17 cellular contexts compared by ENCODE assay signal in the genomic region with DNA sequence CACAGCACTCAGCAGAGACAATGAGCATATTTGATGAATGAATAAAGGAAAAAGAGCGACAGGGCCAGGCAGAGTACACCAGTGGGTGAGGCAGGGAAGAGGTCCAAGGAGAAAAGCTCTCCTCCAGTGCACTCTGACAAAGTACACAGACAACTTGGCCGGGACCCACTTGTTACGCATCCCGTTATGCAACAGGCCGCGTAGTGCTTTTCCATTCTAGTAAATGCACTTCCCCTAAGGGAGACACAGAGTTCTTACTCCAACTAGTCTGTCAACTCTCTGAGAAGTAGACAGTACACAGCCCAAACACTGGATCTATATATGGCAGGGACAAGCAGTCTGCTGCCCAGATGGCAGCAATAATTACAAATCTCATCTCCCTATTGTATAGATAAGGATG. TPM values are rescaled to one million over a fixed set of nuclear protein-coding genes. Genes with fewer than 3 reads are reported as not detected.
DNase-seq lines count a peak whose midpoint lies in the region; ATAC-seq, FAIRE-seq and TF ChIP-seq lines count a peak whose summit lies in the region.
"Had no signal": no experiment of that assay in that cellular context is flagged by ENCODE, and none has a peak within 500 bp of the region (broad histone marks: within the 10 kb centered on the region; RNA-seq: fewer than 3 reads in every experiment).

No MANE protein-coding gene starts in this region.

- CTCF ChIA-PET in HepG2 (lab: Yijun Ruan, JAX; ENCODE audit: low intra/inter-chr PET ratio, low total read pairs), result no interaction called here

- FAIRE-seq in HepG2 (lab: Jason Lieb, UNC), result no peak
- FAIRE-seq: A549 had no signal

- DNase-seq in Ammon's horn (ENCODE audit: low spot score) (peak; percentile 75), esophagus muscularis mucosa (ENCODE audit: extremely low spot score) (peak; percentile 91), HepG2 (ENCODE audit: low spot score) (no peak), gastrocnemius medialis (peak; percentile 55 to 85), SIG-M5 (lab: John Stamatoyannopoulos, UW) (no peak), ureter (ENCODE audit: low spot score) (no peak), Kasumi-1 (lab: John Stamatoyannopoulos, UW) (no peak)
- DNase-seq: glutamatergic neuron, islet precursor cell, MV-4-11, NCI-H2081, NCI-H69, PC-3 had no signal

- TF ChIP-seq CTCF in esophagus muscularis mucosa (IDR thresholded peaks at IDR 0.05), result no peak
- TF ChIP-seq CTCF in HepG2 (CRISPR knock-in tag; IDR thresholded peaks at IDR 0.05), result no peak
- no peak for TF ChIP-seq CTCF in gastrocnemius medialis (IDR thresholded peaks at IDR 0.05 in 4 of 5, conservative IDR thresholded peaks at IDR 0.05 in 1 of 5)

- H3K4me3 ChIP-seq in esophagus muscularis mucosa (no peak overlapping the region), HepG2 (replicated peaks in 1 of 3; ENCODE audit: insufficient read depth in 1 of 3, low read depth in 2 of 3, low read length in 3 of 3) (no peak overlapping the region), gastrocnemius medialis (no peak overlapping the region)
- H3K4me3 ChIP-seq: A549, HAP-1 had no signal

- POLR2A ChIA-PET in HepG2 (lab: Yijun Ruan, JAX), result interaction anchor here (1.5 to 6.9 kb wide), 3 partner anchors 19 to 56 kb away, joined by 4 to 69 read pairs (median 7); a partner anchor contains a TSS

- TF ChIP-seq EP300 in esophagus muscularis mucosa (IDR thresholded peaks at IDR 0.05) (no peak), HepG2 (IDR thresholded peaks at IDR 0.05; ENCODE audit: low read depth in 2 of 2, low read length in 2 of 2) (no peak), HepG2 (CRISPR knock-in tag; IDR thresholded peaks at IDR 0.05; ENCODE audit: borderline replicate concordance) (no peak)

- TF ChIP-seq POLR2A in esophagus muscularis mucosa (IDR thresholded peaks at IDR 0.05; ENCODE audit: low read depth), result no peak
- no peak for TF ChIP-seq POLR2A in HepG2 (IDR thresholded peaks at IDR 0.05; ENCODE audit: insufficient read depth in 1 of 2, low read depth in 2 of 2, low read length in 2 of 2)
- TF ChIP-seq POLR2A in gastrocnemius medialis (IDR thresholded peaks at IDR 0.05), result peak in 1 of 2 donors; percentile 22

- no peak for TF ChIP-seq RAD21 in HepG2 (CRISPR knock-in tag; IDR thresholded peaks at IDR 0.05)

- intact Hi-C loops in esophagus muscularis mucosa (cut with DNase I) (no loop called here), HepG2 (cut with micrococcal nuclease; ENCODE audit: unreplicated experiment) (no loop called here), gastrocnemius medialis (cut with DNase I; ENCODE audit: low total_unique reads) (no loop called here)

- H3K27me3 ChIP-seq in esophagus muscularis mucosa (no peaks in the 10 kb centered on the region), HepG2 (ENCODE audit: control insufficient read depth in 1 of 2, insufficient read depth in 2 of 2, low read length in 2 of 2) (no peaks in the 10 kb centered on the region), gastrocnemius medialis (no peaks in the 10 kb centered on the region)

- no TSS peak for BruUV-seq in HepG2 (replicated peaks; lab: Mats Ljungman, UMichigan)

- H3K4me1 ChIP-seq in esophagus muscularis mucosa (peaks cover 9 to 19% (median 14%) of the 10 kb centered on the region in 4 donors), HepG2 (ENCODE audit: insufficient read depth, low read length) (peaks cover 34% of the 10 kb centered on the region), gastrocnemius medialis (peaks cover 17 to 22% of the 10 kb centered on the region in 2 donors)

- no peaks in the 10 kb centered on the region for H4K20me1 ChIP-seq in HepG2 (ENCODE audit: insufficient read depth, low read length)

- peak overlapping the region; percentile 22 to 56 (median 50) for H3K27ac ChIP-seq in esophagus muscularis mucosa (replicated peaks in 1 of 4)
- H3K27ac ChIP-seq in HepG2 (ENCODE audit: extremely low read length, insufficient read depth, low read length), result no peak overlapping the region
- H3K27ac ChIP-seq in gastrocnemius medialis, result peak overlapping the region; percentile 60 to 78 (median 70)

- H3K9me3 ChIP-seq in esophagus muscularis mucosa (no peaks in the 10 kb centered on the region), HepG2 (ENCODE audit: low read length) (no peaks in the 10 kb centered on the region), gastrocnemius medialis (no peaks in the 10 kb centered on the region)
- H3K9me3 ChIP-seq: A549, HAP-1 had no signal

- H3K36me3 ChIP-seq in esophagus muscularis mucosa (peaks cover 19 to 60% (median 45%) of the 10 kb centered on the region in 4 donors), HepG2 (replicated peaks in 1 of 2; ENCODE audit: control insufficient read depth in 1 of 2, insufficient read depth in 2 of 2, low read length in 2 of 2) (no peaks in the 10 kb centered on the region), gastrocnemius medialis (peaks cover 0 to 6% of the 10 kb centered on the region in 2 donors)

- in situ Hi-C loops in HepG2 (cut with HindIII; ENCODE audit: extremely low pct_ligation_motif_present, low pct_unique_long_range_greater_than_20kb), result no loop called here
- in situ Hi-C loops in gastrocnemius medialis (cut with MboI; ENCODE audit: low sequenced_read_pairs in 4 of 4), result no loop called here

- ATAC-seq in HepG2, result no peak
- ATAC-seq in gastrocnemius medialis, result peak; percentile 69 to 80
- no peak for ATAC-seq in HG03097 (IDR thresholded peaks at IDR 0.05; ENCODE audit: low FRiP score, unreplicated experiment)
- ATAC-seq: A549, PC-3 had no signal

- H3K4me2 ChIP-seq in HepG2 (ENCODE audit: low read depth, low read length), result no peak overlapping the region
- H3K4me2 ChIP-seq: A549 had no signal

- H3K9ac ChIP-seq in HepG2 (ENCODE audit: insufficient read depth, low read depth, low read length), result no peak overlapping the region

- 90% methylated on average over 6 of the region's 6 CpGs for WGBS in esophagus muscularis mucosa
- WGBS in HepG2 (ENCODE audit: low lambda C conversion rate), result 89% methylated on average over 6 of the region's 6 CpGs

- H3K79me2 ChIP-seq in HepG2 (ENCODE audit: insufficient read depth, low read length), result no peaks in the 10 kb centered on the region

- no peak overlapping the region for H2AFZ ChIP-seq in HepG2 (ENCODE audit: low read length)

RNA-seq across cellular contexts. Expression of a gene that starts 18.5 kb away (rescaled TPM):
- total RNA-seq in esophagus muscularis mucosa (10 to 100 TPM; 21.2 to 36.3 (median 32.7) TPM), HepG2 (2016; rRNA removed; fragmentation: Illumina TruSeq; extraction: Trizol) (2.9 and 3.0 TPM in 2 replicates), gastrocnemius medialis (10 to 100 TPM; 10.0 to 20.6 (median 13.9) TPM), ureter (19.1 TPM)
- 7.4 and 9.4 TPM in 2 replicates for total RNA-seq in HepG2 (2016; cell fraction: cytosol; rRNA removed; fragmentation: Illumina TruSeq; extraction: Trizol; ENCODE audit: low read depth)
- total RNA-seq in HepG2 (2016; cell fraction: insoluble cytoplasmic fraction; rRNA removed; fragmentation: Illumina TruSeq; extraction: Trizol), result 3.1 and 3.9 TPM in 2 replicates
- 5.3 and 6.4 TPM in 2 replicates for total RNA-seq in HepG2 (2016; cell fraction: membrane; rRNA removed; fragmentation: Illumina TruSeq; extraction: Trizol)
- 1.5 and 1.8 TPM in 2 replicates for total RNA-seq in HepG2 (2016; cell fraction: nucleus; rRNA removed; fragmentation: Illumina TruSeq; extraction: Trizol)
- 8.2 and 9.7 TPM in 2 replicates for polyA plus RNA-seq in HepG2 (2011; rRNA removed)
- 6.4 and 8.2 TPM in 2 replicates for polyA plus RNA-seq in HepG2 (2011; cell fraction: cytosol; rRNA removed)
- polyA plus RNA-seq in HepG2 (2011; cell fraction: nucleus; rRNA removed), result 4.1 and 4.2 TPM in 2 replicates
- polyA plus RNA-seq in HepG2 (2012), result 11.1 and 11.6 TPM in 2 replicates
- polyA plus RNA-seq in HepG2 (2016; cell fraction: cytosol; fragmentation: Illumina TruSeq; extraction: Trizol; ENCODE audit: low read depth), result 11.8 and 12.8 TPM in 2 replicates
- polyA plus RNA-seq in HepG2 (2016; cell fraction: insoluble cytoplasmic fraction; fragmentation: Illumina TruSeq; extraction: Trizol; ENCODE audit: low read depth), result 3.1 and 3.3 TPM in 2 replicates
- polyA plus RNA-seq in HepG2 (2016; cell fraction: membrane; fragmentation: Illumina TruSeq; extraction: Trizol; ENCODE audit: low read depth), result 6.5 and 8.6 TPM in 2 replicates
- polyA plus RNA-seq in HepG2 (2016; cell fraction: nucleus; fragmentation: Illumina TruSeq; extraction: Trizol; ENCODE audit: insufficient read depth, low read depth), result 2.3 and 4.2 TPM in 2 replicates
- polyA minus RNA-seq in HepG2 (2011; rRNA and poly(A)+ RNA removed; ENCODE audit: low replicate concordance), result 5.9 and 25.3 TPM in 2 replicates
- 1.8 and 2.5 TPM in 2 replicates for polyA minus RNA-seq in HepG2 (2011; cell fraction: cytosol; rRNA and poly(A)+ RNA removed)
- 2.6 and 3.2 TPM in 2 replicates for polyA minus RNA-seq in HepG2 (2011; cell fraction: nucleus; rRNA and poly(A)+ RNA removed)
- total RNA-seq: activated T-helper 1 cell treated with anti-CD3 and anti-CD28 coated beads, Interleukin-12 subunit alpha, Interleukin-12 subunit beta, Interleukin-2, Interleukin-4 antibody, amounts not matched to agents 30 ng/mL and 10 ng/mL and 1 ng/mL, durations not matched to agents 14 hours and 24 hours and 36 hours had no signal

RNA-seq across cellular contexts. Expression of a gene that starts 56.8 kb away (rescaled TPM):
- total RNA-seq in esophagus muscularis mucosa (1 to 10 TPM; 1.3 to 3.4 (median 2.5) TPM), HepG2 (2016; rRNA removed; fragmentation: Illumina TruSeq; extraction: Trizol) (0.64 and 0.66 TPM in 2 replicates), gastrocnemius medialis (1 to 10 TPM in 2 of 4 donors, under 1 TPM in 2; 0.46 to 2.3 (median 1.1) TPM), ureter (3.8 TPM)
- total RNA-seq in HepG2 (2016; cell fraction: cytosol; rRNA removed; fragmentation: Illumina TruSeq; extraction: Trizol; ENCODE audit: low read depth), result 0.79 TPM in 1 of 2 replicates, not detected in the other
- total RNA-seq in HepG2 (2016; cell fraction: insoluble cytoplasmic fraction; rRNA removed; fragmentation: Illumina TruSeq; extraction: Trizol), result 0.61 and 1.1 TPM in 2 replicates
- total RNA-seq in HepG2 (2016; cell fraction: membrane; rRNA removed; fragmentation: Illumina TruSeq; extraction: Trizol), result 0.37 and 0.52 TPM in 2 replicates
- total RNA-seq in HepG2 (2016; cell fraction: nucleus; rRNA removed; fragmentation: Illumina TruSeq; extraction: Trizol), result 0.56 and 0.84 TPM in 2 replicates
- 0.46 and 0.69 TPM in 2 replicates for polyA plus RNA-seq in HepG2 (2011; rRNA removed)
- polyA plus RNA-seq in HepG2 (2011; cell fraction: cytosol; rRNA removed), result 0.51 and 0.56 TPM in 2 replicates
- 0.68 and 0.69 TPM in 2 replicates for polyA plus RNA-seq in HepG2 (2011; cell fraction: nucleus; rRNA removed)
- polyA plus RNA-seq in HepG2 (2012), result 1.1 and 1.4 TPM in 2 replicates
- polyA plus RNA-seq in HepG2 (2016; cell fraction: cytosol; fragmentation: Illumina TruSeq; extraction: Trizol; ENCODE audit: low read depth), result 0.17 and 0.35 TPM in 2 replicates
- 1.3 and 1.6 TPM in 2 replicates for polyA plus RNA-seq in HepG2 (2016; cell fraction: insoluble cytoplasmic fraction; fragmentation: Illumina TruSeq; extraction: Trizol; ENCODE audit: low read depth)
- 0.53 and 0.68 TPM in 2 replicates for polyA plus RNA-seq in HepG2 (2016; cell fraction: membrane; fragmentation: Illumina TruSeq; extraction: Trizol; ENCODE audit: low read depth)
- 0.99 and 1.2 TPM in 2 replicates for polyA plus RNA-seq in HepG2 (2016; cell fraction: nucleus; fragmentation: Illumina TruSeq; extraction: Trizol; ENCODE audit: insufficient read depth, low read depth)
- 0.36 and 0.82 TPM in 2 replicates for polyA minus RNA-seq in HepG2 (2011; rRNA and poly(A)+ RNA removed; ENCODE audit: low replicate concordance)
- 0.40 and 0.62 TPM in 2 replicates for polyA minus RNA-seq in HepG2 (2011; cell fraction: cytosol; rRNA and poly(A)+ RNA removed)
- polyA minus RNA-seq in HepG2 (2011; cell fraction: nucleus; rRNA and poly(A)+ RNA removed), result 0.25 and 0.64 TPM in 2 replicates
- total RNA-seq: activated T-helper 1 cell treated with anti-CD3 and anti-CD28 coated beads, Interleukin-12 subunit alpha, Interleukin-12 subunit beta, Interleukin-2, Interleukin-4 antibody, amounts not matched to agents 30 ng/mL and 10 ng/mL and 1 ng/mL, durations not matched to agents 14 hours and 24 hours and 36 hours had no signal

RNA-seq across cellular contexts. Expression of a gene that starts 57.2 kb away (rescaled TPM):
- total RNA-seq in esophagus muscularis mucosa, result 10 to 100 TPM in 1 of 4 donors, 1 to 10 TPM in 3; 3.3 to 10.4 (median 7.0) TPM
- 1.00 and 2.0 TPM in 2 replicates for total RNA-seq in HepG2 (2016; rRNA removed; fragmentation: Illumina TruSeq; extraction: Trizol)
- total RNA-seq in HepG2 (2016; cell fraction: cytosol; rRNA removed; fragmentation: Illumina TruSeq; extraction: Trizol; ENCODE audit: low read depth), result 0.35 and 0.51 TPM in 2 replicates
- total RNA-seq in HepG2 (2016; cell fraction: insoluble cytoplasmic fraction; rRNA removed; fragmentation: Illumina TruSeq; extraction: Trizol), result 1.4 and 1.6 TPM in 2 replicates
- 1.1 and 1.3 TPM in 2 replicates for total RNA-seq in HepG2 (2016; cell fraction: membrane; rRNA removed; fragmentation: Illumina TruSeq; extraction: Trizol)
- total RNA-seq in HepG2 (2016; cell fraction: nucleus; rRNA removed; fragmentation: Illumina TruSeq; extraction: Trizol), result 2.0 and 3.1 TPM in 2 replicates
- polyA plus RNA-seq in HepG2 (2011; rRNA removed), result 0.42 and 0.57 TPM in 2 replicates
- 0.11 and 0.23 TPM in 2 replicates for polyA plus RNA-seq in HepG2 (2011; cell fraction: cytosol; rRNA removed)
- polyA plus RNA-seq in HepG2 (2011; cell fraction: nucleus; rRNA removed), result 0.19 and 0.45 TPM in 2 replicates
- polyA plus RNA-seq in HepG2 (2012), result 0.51 and 1.1 TPM in 2 replicates
- 0.29 and 0.34 TPM in 2 replicates for polyA plus RNA-seq in HepG2 (2016; cell fraction: cytosol; fragmentation: Illumina TruSeq; extraction: Trizol; ENCODE audit: low read depth)
- 0.80 and 0.97 TPM in 2 replicates for polyA plus RNA-seq in HepG2 (2016; cell fraction: insoluble cytoplasmic fraction; fragmentation: Illumina TruSeq; extraction: Trizol; ENCODE audit: low read depth)
- polyA plus RNA-seq in HepG2 (2016; cell fraction: membrane; fragmentation: Illumina TruSeq; extraction: Trizol; ENCODE audit: low read depth), result 0.23 and 0.52 TPM in 2 replicates
- polyA plus RNA-seq in HepG2 (2016; cell fraction: nucleus; fragmentation: Illumina TruSeq; extraction: Trizol; ENCODE audit: insufficient read depth, low read depth), result 0.44 and 2.6 TPM in 2 replicates
- 1.3 and 6.6 TPM in 2 replicates for polyA minus RNA-seq in HepG2 (2011; rRNA and poly(A)+ RNA removed; ENCODE audit: low replicate concordance)
- not detected in 2 replicates for polyA minus RNA-seq in HepG2 (2011; cell fraction: cytosol; rRNA and poly(A)+ RNA removed)
- polyA minus RNA-seq in HepG2 (2011; cell fraction: nucleus; rRNA and poly(A)+ RNA removed), result 2.7 TPM in 2 replicates
- 1 to 10 TPM in 3 of 4 donors, under 1 TPM in 1; 0.51 to 5.0 (median 2.8) TPM for total RNA-seq in gastrocnemius medialis
- 28.1 TPM for total RNA-seq in ureter
- total RNA-seq: activated T-helper 1 cell treated with anti-CD3 and anti-CD28 coated beads, Interleukin-12 subunit alpha, Interleukin-12 subunit beta, Interleukin-2, Interleukin-4 antibody, amounts not matched to agents 30 ng/mL and 10 ng/mL and 1 ng/mL, durations not matched to agents 14 hours and 24 hours and 36 hours had no signal

Comparison
In these comparisons a context has a peak if more than half of its experiments do, and no peak if none do; other contexts are left out.
1. DNase-seq: peak in Ammon's horn (single experiment), esophagus muscularis mucosa (single experiment) and gastrocnemius medialis (2 of 2); none in HepG2 (single experiment), SIG-M5 (single experiment), ureter (single experiment) and Kasumi-1 (0 of 2).
2. ATAC-seq: peak in gastrocnemius medialis (2 of 2); none in HepG2 (single experiment) and HG03097 (single experiment).